ENCODE assay signal across 10 cellular contexts in genomic region chrX:148498067-148498466, GRCh38.
"Had no signal": no experiment of that assay in that cellular context is flagged by ENCODE, and none has a peak within 500 bp of the region (broad histone marks: within the 10 kb centered on the region; RNA-seq: fewer than 3 reads in every experiment).

No MANE protein-coding gene starts in this region.

- H3K36me3 ChIP-seq: esophagus squamous epithelium, lower lobe of right lung, thyroid gland had no signal

- H3K9me3 ChIP-seq: esophagus squamous epithelium, lower lobe of right lung, thyroid gland had no signal

- H3K4me3 ChIP-seq: esophagus squamous epithelium, lower lobe of right lung, thyroid gland had no signal

- DNase-seq: activated gamma-delta T cell; activated T-cell treated with anti-CD3 and anti-CD28 coated beads for 4 hours; esophagus squamous epithelium; foreskin fibroblast; immature natural killer cell; lower lobe of right lung; retina; stimulated activated CD4-positive, alpha-beta T cell treated with anti-CD3 and anti-CD28 coated beads, Interleukin-15, amount 100 ng/mL, for 24 hours; stimulated activated CD4-positive, alpha-beta T cell treated with anti-CD3 and anti-CD28 coated beads, Interleukin-4, amount 100 ng/mL, for 4 hours; thyroid gland had no signal

- ATAC-seq: lower lobe of right lung had no signal

- H3K27ac ChIP-seq: esophagus squamous epithelium, lower lobe of right lung, thyroid gland had no signal

- H3K27me3 ChIP-seq: thyroid gland had no signal
